Comparison of ENCODE assay signal across 20 cellular contexts in genomic region chr16:14640538-14640937, GRCh38. TPM values are rescaled to one million over a fixed set of nuclear protein-coding genes. Genes with fewer than 3 reads are reported as not detected.
DNase-seq lines count a peak whose midpoint lies in the region; TF ChIP-seq lines count a peak whose summit lies in the region.
"Had no signal": no experiment of that assay in that cellular context is flagged by ENCODE, and none has a peak within 500 bp of the region (broad histone marks: within the 10 kb centered on the region; RNA-seq: fewer than 3 reads in every experiment).

No MANE protein-coding gene starts in this region.

- 91 to 93% methylated on average over 10 of the region's 10 CpGs for WGBS in GM23248 (ENCODE audit: low coverage in 1 of 2, low lambda C conversion rate in 2 of 2, missing lambda C conversion rate in 2 of 2), 2 experiments

- no peaks in the 10 kb centered on the region for H3F3A ChIP-seq in GM23248 (ENCODE audit: insufficient read depth)

- peak overlapping the region; percentile 90 for H3K27ac ChIP-seq in muscle layer of duodenum (ENCODE audit: low read length)
- H3K27ac ChIP-seq in GM23248, result no peak overlapping the region
- H3K27ac ChIP-seq: PC-9 had no signal

- peaks cover 18% of the 10 kb centered on the region for H3K4me1 Mint-ChIP-seq in chondrocyte (ENCODE audit: low read depth)

- no peak overlapping the region for H2AFZ ChIP-seq in GM23248
- H2AFZ ChIP-seq: PC-9 had no signal

- H3K36me3 Mint-ChIP-seq in chondrocyte (ENCODE audit: low read depth), result peaks cover 3% of the 10 kb centered on the region

- H3K9me3 Mint-ChIP-seq in chondrocyte (ENCODE audit: low read depth), result no peaks in the 10 kb centered on the region
- H3K9me3 Mint-ChIP-seq: CD4-positive, CD25-positive, alpha-beta regulatory T cell had no signal

- H4K20me1 ChIP-seq in GM23248 (ENCODE audit: insufficient read depth), result peaks cover 4% of the 10 kb centered on the region; the same call in 1 of the 2 replicates

- no peaks in the 10 kb centered on the region for H3K27me3 Mint-ChIP-seq in chondrocyte (ENCODE audit: low read depth)
- H3K27me3 Mint-ChIP-seq: CD4-positive, CD25-positive, alpha-beta regulatory T cell had no signal

- H3K4me3 Mint-ChIP-seq in chondrocyte (ENCODE audit: unreplicated experiment), result no peak overlapping the region

- in situ Hi-C loops in GM23248 (cut with MboI), result no loop called here

- H3K9ac ChIP-seq in GM23248, result no peak overlapping the region

- peaks cover 100% of the 10 kb centered on the region for H3K79me2 ChIP-seq in GM23248 (ENCODE audit: insufficient read depth)

- DNase-seq in DMS79 treated with DMSO at 0.1 percent for 48 hours (lab: John Stamatoyannopoulos, UW) (peak; percentile 1), DMS79 (lab: John Stamatoyannopoulos, UW) (no peak), HPDE6-E6E7 (ENCODE audit: extremely low spot score) (peak; percentile 67), chondrocyte (ENCODE audit: low spot score) (peak; percentile 18), NCI-H1930 (lab: John Stamatoyannopoulos, UW) (no peak), DMS 273 (lab: John Stamatoyannopoulos, UW; ENCODE audit: unreplicated experiment) (no peak), GM23248 (no peak)
- DNase-seq: amniotic stem cell; CD4-positive, CD25-positive, alpha-beta regulatory T cell; GF-D8; left cardiac atrium; NCI-H1048; NCI-H446; PC-9; stimulated activated CD4-positive, alpha-beta T cell treated with anti-CD3 and anti-CD28 coated beads, Interleukin-4, amount 100 ng/mL, for 24 hours had no signal

- H3K4me3 ChIP-seq in muscle layer of duodenum (ENCODE audit: low read depth in 1 of 2, low read length in 2 of 2) (no peak overlapping the region), GM23248 (no peak overlapping the region)
- H3K4me3 ChIP-seq: PC-9 had no signal

- H3K27me3 ChIP-seq in muscle layer of duodenum (ENCODE audit: low read depth, low read length) (no peaks in the 10 kb centered on the region), GM23248 (replicated peaks; ENCODE audit: insufficient read depth) (no peaks in the 10 kb centered on the region)

- H3K4me1 ChIP-seq in muscle layer of duodenum (ENCODE audit: control insufficient read depth in 1 of 2, insufficient read depth in 2 of 2, low read length in 2 of 2) (peaks cover under 1 to 8% of the 10 kb centered on the region in 2 donors), GM23248 (ENCODE audit: insufficient read depth) (no peaks in the 10 kb centered on the region)

- H3K9me2 ChIP-seq in GM23248 (ENCODE audit: insufficient read depth), result no peaks in the 10 kb centered on the region

- H3K27ac Mint-ChIP-seq in chondrocyte (ENCODE audit: unreplicated experiment), result no peak overlapping the region

- H3K9me3 ChIP-seq in muscle layer of duodenum (ENCODE audit: control insufficient read depth in 1 of 2, low read length in 2 of 2) (no peaks in the 10 kb centered on the region), GM23248 (ENCODE audit: low read depth) (no peaks in the 10 kb centered on the region)

- peaks cover 13 to 17% of the 10 kb centered on the region in 2 donors for H3K36me3 ChIP-seq in muscle layer of duodenum (ENCODE audit: control insufficient read depth in 1 of 2, insufficient read depth in 2 of 2, low read length in 2 of 2)
- peaks cover 30% of the 10 kb centered on the region for H3K36me3 ChIP-seq in GM23248 (ENCODE audit: low read depth)

- H3K4me2 ChIP-seq in GM23248 (ENCODE audit: unreplicated experiment), result no peak overlapping the region
- H3K4me2 ChIP-seq: PC-9 had no signal

- TF ChIP-seq CTCF in chondrocyte (IDR thresholded peaks at IDR 0.05), result no peak

RNA-seq across cellular contexts. Expression of gene BFAR, which starts 7.8 kb away (rescaled TPM):
- total RNA-seq in chondrocyte, result 54.7 to 74.4 TPM (median 67.7 TPM) in 3 replicates
- 60.1 and 122 TPM in 2 replicates for total RNA-seq in GM23248 (2014; rRNA removed; shearing (Covaris generic))
- 43.3 and 51.0 TPM in 2 replicates for polyA plus RNA-seq in GM23248 (2016; fragmentation: Nextera tagmentation; extraction: Ambion mirVana)

RNA-seq across cellular contexts. Expression of gene PARN, which starts 10.5 kb away (rescaled TPM):
- 24.1 to 25.3 TPM (median 24.9 TPM) in 3 replicates for total RNA-seq in chondrocyte
- total RNA-seq in GM23248 (2014; rRNA removed; shearing (Covaris generic)), result 35.0 and 53.1 TPM in 2 replicates
- polyA plus RNA-seq in GM23248 (2016; fragmentation: Nextera tagmentation; extraction: Ambion mirVana), result 31.7 and 35.4 TPM in 2 replicates

RNA-seq across cellular contexts. Expression of gene PLA2G10, which starts 53.6 kb away (rescaled TPM):
- not detected in 3 replicates for total RNA-seq in chondrocyte
- total RNA-seq in GM23248 (2014; rRNA removed; shearing (Covaris generic)), result not detected in 2 replicates
- not detected in 2 replicates for polyA plus RNA-seq in GM23248 (2016; fragmentation: Nextera tagmentation; extraction: Ambion mirVana)
- total RNA-seq: A172; CD4-positive, CD25-positive, alpha-beta regulatory T cell; cerebellum; left cardiac atrium; sciatic nerve had no signal
- polyA plus RNA-seq: CD4-positive, CD25-positive, alpha-beta regulatory T cell; neural cell had no signal

Comparison
In these comparisons a context has a peak if more than half of its experiments do, and no peak if none do; other contexts are left out.
1. DNase-seq: peak in DMS79 treated with DMSO at 0.1 percent for 48 hours (single experiment), HPDE6-E6E7 (single experiment) and chondrocyte (single experiment); none in DMS79 (single experiment), NCI-H1930 (0 of 2), DMS 273 (single experiment) and GM23248 (single experiment).